In the genomic region with DNA sequence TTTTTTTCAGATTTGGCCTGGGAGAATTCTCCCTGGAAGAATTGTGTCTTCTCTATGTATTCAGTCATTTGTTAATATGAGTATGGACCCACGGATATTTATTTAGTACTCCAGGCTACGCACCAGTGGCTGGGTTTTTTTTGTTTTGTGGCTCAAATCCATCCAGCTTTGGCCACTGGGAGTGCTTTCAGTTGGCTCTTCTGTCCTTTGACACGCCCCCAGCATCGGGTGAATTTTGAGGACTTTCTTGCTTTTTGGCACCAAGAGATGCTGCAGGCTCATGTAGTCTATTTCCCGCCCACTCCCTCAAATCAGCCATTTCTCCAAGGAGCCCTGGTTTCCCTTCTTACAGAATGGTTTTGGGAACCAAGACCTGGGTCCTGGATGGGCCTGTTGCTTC, we compare ENCODE assay signal across 27 cellular contexts.
"Had no signal": no experiment of that assay in that cellular context is flagged by ENCODE, and none has a peak within 500 bp of the region (broad histone marks: within the 10 kb centered on the region; RNA-seq: fewer than 3 reads in every experiment).

No MANE protein-coding gene starts in this region.

- H3K27me3 Mint-ChIP-seq: activated CD4-positive, alpha-beta memory T cell treated with anti-CD3 and anti-CD28 coated beads, Interleukin-2, amount 10 ng/mL, durations not matched to agents 7 days and 5 days; activated CD4-positive, alpha-beta T cell treated with anti-CD3 and anti-CD28 coated beads for 36 hours; activated naive CD8-positive, alpha-beta T cell treated with anti-CD3 and anti-CD28 coated beads for 36 hours; activated T-helper 17 cell treated with anti-CD3 and anti-CD28 coated beads, Interleukin-2, amount 50 U/mL, for 72 hours had no signal

- H3K27ac ChIP-seq: brain microvascular endothelial cell, SK-N-MC, VCaP had no signal

- H3K9me3 Mint-ChIP-seq: activated CD4-positive, alpha-beta memory T cell treated with anti-CD3 and anti-CD28 coated beads, Interleukin-2, amount 10 ng/mL, durations not matched to agents 7 days and 5 days; activated naive CD4-positive, alpha-beta T cell treated with anti-CD3 and anti-CD28 coated beads for 36 hours; activated naive CD8-positive, alpha-beta T cell treated with anti-CD3 and anti-CD28 coated beads for 36 hours; activated T-helper 17 cell treated with anti-CD3 and anti-CD28 coated beads, Interleukin-2, amount 50 U/mL, for 72 hours had no signal

- H3K4me1 Mint-ChIP-seq: activated CD4-positive, alpha-beta memory T cell treated with anti-CD3 and anti-CD28 coated beads, Interleukin-2, amount 10 ng/mL, durations not matched to agents 7 days and 5 days; activated CD4-positive, alpha-beta T cell treated with anti-CD3 and anti-CD28 coated beads for 36 hours; activated naive CD8-positive, alpha-beta T cell treated with anti-CD3 and anti-CD28 coated beads for 36 hours; activated T-helper 17 cell treated with anti-CD3 and anti-CD28 coated beads, Interleukin-2, amount 50 U/mL, for 72 hours had no signal

- H3K4me3 Mint-ChIP-seq: activated CD4-positive, alpha-beta memory T cell treated with anti-CD3 and anti-CD28 coated beads, Interleukin-2, amount 10 ng/mL, durations not matched to agents 7 days and 5 days; activated CD4-positive, alpha-beta T cell treated with anti-CD3 and anti-CD28 coated beads for 36 hours; activated naive CD4-positive, alpha-beta T cell treated with anti-CD3 and anti-CD28 coated beads for 36 hours; activated naive CD8-positive, alpha-beta T cell treated with anti-CD3 and anti-CD28 coated beads for 36 hours; activated T-helper 17 cell treated with anti-CD3 and anti-CD28 coated beads, Interleukin-2, amount 50 U/mL, for 72 hours had no signal

- ATAC-seq: activated CD4-positive, alpha-beta T cell treated with anti-CD3 and anti-CD28 coated beads for 36 hours; activated T-helper 17 cell treated with anti-CD3 and anti-CD28 coated beads, Interleukin-2, amount 50 U/mL, for 72 hours; Panc1; Right ventricle myocardium inferior had no signal

- DNase-seq: activated CD4-positive, alpha-beta memory T cell treated with anti-CD3 and anti-CD28 coated beads, Interleukin-2, amount 10 ng/mL, durations not matched to agents 7 days and 5 days; activated CD4-positive, alpha-beta T cell treated with anti-CD3 and anti-CD28 coated beads for 36 hours; activated CD4-positive, alpha-beta T cell treated with anti-CD3 and anti-CD28 coated beads, Interleukin-2, amount 50 U/mL, for 1 hour; activated gamma-delta T cell; activated naive CD4-positive, alpha-beta T cell treated with anti-CD3 and anti-CD28 coated beads for 36 hours; activated naive CD8-positive, alpha-beta T cell treated with anti-CD3 and anti-CD28 coated beads for 36 hours; activated T-cell treated with anti-CD3 and anti-CD28 coated beads for 4 hours; activated T-cell treated with anti-CD3 and anti-CD28 coated beads, Interleukin-2, amount 50 U/mL, for 48 hours; brain microvascular endothelial cell; KG1; NCI-H1092; NCI-H1417; NCI-H1694; NCI-H2029 treated with DMSO at 0.1 percent for 48 hours; NCI-H345; NCI-H510A; NCI-H526 treated with DMSO at 0.1 percent for 48 hours; NCI-H82; NK-92 treated with Interleukin-12 subunit alpha and Interleukin-12 subunit beta, amount 100 ng/mL, for 24 hours; OCI-M1; RPMI8226; T-helper 1 cell had no signal

- H3K4me3 ChIP-seq: SK-N-MC had no signal

- H3K27ac Mint-ChIP-seq: activated CD4-positive, alpha-beta memory T cell treated with anti-CD3 and anti-CD28 coated beads, Interleukin-2, amount 10 ng/mL, durations not matched to agents 7 days and 5 days; activated CD4-positive, alpha-beta T cell treated with anti-CD3 and anti-CD28 coated beads for 36 hours; activated naive CD4-positive, alpha-beta T cell treated with anti-CD3 and anti-CD28 coated beads for 36 hours; activated naive CD8-positive, alpha-beta T cell treated with anti-CD3 and anti-CD28 coated beads for 36 hours; activated T-helper 17 cell treated with anti-CD3 and anti-CD28 coated beads, Interleukin-2, amount 50 U/mL, for 72 hours had no signal

- H3K27me3 ChIP-seq: brain microvascular endothelial cell had no signal
